ENCODE assay signal across 1 cellular context in genomic region chr17:19905514-19905913, GRCh38.
TF ChIP-seq lines count a peak whose summit lies in the region.

No MANE protein-coding gene starts in this region.

TF ChIP-seq in IMR-90, 13 proteins besides CTCF, POLR2A, EP300 and RAD21:
- no peak for TF ChIP-seq USF2 (IDR thresholded peaks at IDR 0.05; ENCODE audit: low read depth, low read length)
- TF ChIP-seq CEBPB (IDR thresholded peaks at IDR 0.05; ENCODE audit: low read depth, low read length), result no peak
- TF ChIP-seq RCOR1 (IDR thresholded peaks at IDR 0.05; ENCODE audit: insufficient replicate concordance, low read length), result no peak
- TF ChIP-seq CHD1 (IDR thresholded peaks at IDR 0.05; ENCODE audit: low read depth, low read length), result no peak
- no peak for TF ChIP-seq SMC3 (IDR thresholded peaks at IDR 0.05; ENCODE audit: low read depth, low read length)
- no peak for TF ChIP-seq MAZ (IDR thresholded peaks at IDR 0.05; ENCODE audit: borderline replicate concordance, low read depth, low read length)
- TF ChIP-seq MXI1 (IDR thresholded peaks at IDR 0.05; ENCODE audit: borderline replicate concordance, low read depth, low read length), result no peak
- no peak for TF ChIP-seq MAFK (IDR thresholded peaks at IDR 0.05; ENCODE audit: low read depth, low read length)
- no peak for TF ChIP-seq RFX5 (IDR thresholded peaks at IDR 0.05; ENCODE audit: low read depth, low read length)
- TF ChIP-seq ELK1 (IDR thresholded peaks at IDR 0.05; ENCODE audit: borderline replicate concordance, low read depth, low read length), result no peak
- TF ChIP-seq NFE2L2 (IDR thresholded peaks at IDR 0.05; ENCODE audit: low read depth, low read length), result no peak
- TF ChIP-seq FOS (IDR thresholded peaks at IDR 0.05; ENCODE audit: low read depth, low read length), result no peak
- TF ChIP-seq BHLHE40 (IDR thresholded peaks at IDR 0.05; ENCODE audit: low read depth, low read length), result no peak
TF ChIP-seq in IMR-90: peak in this region for 0.
